In the genomic region with DNA sequence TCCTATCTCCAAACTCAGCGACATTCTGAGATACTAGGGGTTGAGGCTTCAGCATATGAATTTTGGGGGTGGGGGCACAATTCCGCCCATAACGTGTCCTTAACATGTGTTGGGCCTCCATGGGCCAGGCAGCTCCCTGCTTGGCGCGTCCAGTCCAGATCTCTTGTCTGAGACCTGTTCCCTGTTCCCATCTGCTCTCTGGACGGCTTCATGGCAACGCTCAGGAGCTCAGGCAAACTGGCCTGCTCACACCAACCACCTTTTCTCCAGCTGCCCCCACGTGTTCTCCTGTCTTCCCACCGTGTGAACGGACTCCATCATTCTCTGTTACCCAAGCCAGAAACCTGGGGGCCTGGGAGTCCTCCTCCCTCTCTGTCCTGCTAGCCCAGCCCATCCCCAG, we compare ENCODE assay signal across 17 cellular contexts. TPM values are rescaled to one million over a fixed set of nuclear protein-coding genes. Genes with fewer than 3 reads are reported as not detected.
DNase-seq lines count a peak whose midpoint lies in the region; ATAC-seq and TF ChIP-seq lines count a peak whose summit lies in the region.
"Had no signal": no experiment of that assay in that cellular context is flagged by ENCODE, and none has a peak within 500 bp of the region (broad histone marks: within the 10 kb centered on the region; RNA-seq: fewer than 3 reads in every experiment).

No MANE protein-coding gene starts in this region.

- H2BK120ac ChIP-seq in neuronal stem cell (ENCODE audit: low read depth, low read length) = no peak overlapping the region

- TF ChIP-seq POLR2A in spleen (IDR thresholded peaks at IDR 0.05) = no peak

- no peak for DNase-seq in immature natural killer cell
- no peak for DNase-seq in neuronal stem cell (ENCODE audit: low spot score)
- DNase-seq in spleen = peak; percentile 58
- DNase-seq in AG20443 (ENCODE audit: low spot score) = no peak
- DNase-seq in epidermal melanocyte (ENCODE audit: insufficient read length, low spot score) = no peak
- DNase-seq: Caco-2; CD4-positive, CD25-positive, alpha-beta regulatory T cell; CD8-positive, alpha-beta T cell; DMS153; DND-41; GM23248; H7; HCEC 1CT had no signal

- no peak overlapping the region for H3K14ac ChIP-seq in neuronal stem cell (ENCODE audit: low read length)

- no peak overlapping the region for H3K4me2 ChIP-seq in neuronal stem cell (ENCODE audit: insufficient read depth, low read length, poor library complexity, severe bottlenecking)
- H3K4me2 ChIP-seq: BLaER1 had no signal

- H2AFZ ChIP-seq in neuronal stem cell (ENCODE audit: low read length) = no peak overlapping the region
- H2AFZ ChIP-seq: GM23248 had no signal

- peak overlapping the region; percentile 40 for H3K18ac ChIP-seq in neuronal stem cell (ENCODE audit: low read length)

- peaks cover 16 to 38% (median 37%) of the 10 kb centered on the region in 3 donors for H3K27me3 Mint-ChIP-seq in immature natural killer cell (ENCODE audit: low read depth in 3 of 3)

- H3K9me3 ChIP-seq in neuronal stem cell (replicated peaks in 1 of 2; ENCODE audit: control insufficient read depth in 2 of 2, insufficient read depth in 1 of 2, low read depth in 1 of 2, low read length in 2 of 2) = peaks cover 0 to 19% of the 10 kb centered on the region in 2 donors
- H3K9me3 ChIP-seq in spleen = no peaks in the 10 kb centered on the region
- H3K9me3 ChIP-seq: BLaER1, Caco-2 had no signal

- no peak overlapping the region for H3K27ac ChIP-seq in neuronal stem cell (replicated peaks; ENCODE audit: low read length)
- H3K27ac ChIP-seq in spleen = no peak overlapping the region
- H3K27ac ChIP-seq: BLaER1, C4-2B, GM23248 had no signal

- H3K36me3 ChIP-seq in neuronal stem cell (replicated peaks in 1 of 2; ENCODE audit: control insufficient read depth in 2 of 2, insufficient read depth in 2 of 2, low read length in 2 of 2) (no peaks in the 10 kb centered on the region), spleen (no peaks in the 10 kb centered on the region)
- H3K36me3 ChIP-seq: BLaER1 had no signal

- H2AK5ac ChIP-seq in neuronal stem cell (ENCODE audit: low read depth, low read length) = no peak overlapping the region

- H3K27me3 ChIP-seq in neuronal stem cell (ENCODE audit: control insufficient read depth in 3 of 3, insufficient read depth in 3 of 3, low read depth in 1 of 3, low read length in 3 of 3) (no peaks in the 10 kb centered on the region), spleen (replicated peaks in 1 of 7) (peaks cover 0 to 37% (median 4%) of the 10 kb centered on the region in 7 donors)

- H3K4me3 ChIP-seq in neuronal stem cell (ENCODE audit: low read length in 2 of 2) = no peak overlapping the region
- no peak overlapping the region for H3K4me3 ChIP-seq in spleen
- H3K4me3 ChIP-seq: BLaER1, GM23248 had no signal

- H3K79me1 ChIP-seq in neuronal stem cell (ENCODE audit: low read depth, low read length) = no peaks in the 10 kb centered on the region

- H3K9me3 Mint-ChIP-seq in immature natural killer cell = no peaks in the 10 kb centered on the region
- H3K9me3 Mint-ChIP-seq: CD8-positive, alpha-beta T cell had no signal

- H3K4ac ChIP-seq in neuronal stem cell (ENCODE audit: low read length) = no peak overlapping the region

- peak overlapping the region; percentile 64 for H2BK12ac ChIP-seq in neuronal stem cell (ENCODE audit: low read length)

- H3K27ac Mint-ChIP-seq in immature natural killer cell = peak overlapping the region in 5 of 6 donors; percentile 2 to 89 (median 21)
- H3K27ac Mint-ChIP-seq: B cell; CD4-positive, CD25-positive, alpha-beta regulatory T cell; CD8-positive, alpha-beta T cell had no signal

- no peak overlapping the region for H3K23ac ChIP-seq in neuronal stem cell (ENCODE audit: low read depth, low read length, poor library complexity)

- intact Hi-C loops in spleen (cut with DNase I; ENCODE audit: low total_unique reads) = no loop called here

- H4K8ac ChIP-seq in neuronal stem cell (ENCODE audit: low read depth, low read length) = no peak overlapping the region

- H4K91ac ChIP-seq in neuronal stem cell (ENCODE audit: low read depth, low read length, poor library complexity) = no peak overlapping the region

- peaks cover 47 to 63% of the 10 kb centered on the region in 2 donors for H3K4me1 Mint-ChIP-seq in immature natural killer cell
- H3K4me1 Mint-ChIP-seq: CD4-positive, CD25-positive, alpha-beta regulatory T cell had no signal

- H2BK5ac ChIP-seq in neuronal stem cell (ENCODE audit: low read length) = no peak overlapping the region

- peaks cover 0 to 4% (median 0%) of the 10 kb centered on the region in 3 donors for H3K36me3 Mint-ChIP-seq in immature natural killer cell
- H3K36me3 Mint-ChIP-seq: CD4-positive, CD25-positive, alpha-beta regulatory T cell; CD8-positive, alpha-beta T cell had no signal

- peaks cover 10 to 15% of the 10 kb centered on the region in 2 donors for H3K4me1 ChIP-seq in neuronal stem cell (ENCODE audit: control insufficient read depth in 2 of 2, insufficient read depth in 1 of 2, low read depth in 1 of 2, low read length in 2 of 2)
- H3K4me1 ChIP-seq in spleen = peaks cover 0 to 6% (median 0%) of the 10 kb centered on the region in 6 donors

- H3K9ac ChIP-seq in neuronal stem cell (ENCODE audit: low read depth, low read length, poor library complexity) = no peak overlapping the region
- H3K9ac ChIP-seq: BLaER1, GM23248 had no signal

- TF ChIP-seq CTCF in spleen (IDR thresholded peaks at IDR 0.05 in 8 of 11, conservative IDR thresholded peaks at IDR 0.05 in 3 of 11) = no peak

- peak overlapping the region; percentile 66 for H2BK15ac ChIP-seq in neuronal stem cell (ENCODE audit: low read length)

- peak overlapping the region; percentile 1 to 91 (median 31) for H3K4me3 Mint-ChIP-seq in immature natural killer cell
- H3K4me3 Mint-ChIP-seq: B cell; CD4-positive, CD25-positive, alpha-beta regulatory T cell; CD8-positive, alpha-beta T cell had no signal

- ATAC-seq in HG03520 (IDR thresholded peaks at IDR 0.05; ENCODE audit: unreplicated experiment) = no peak
- ATAC-seq: CD8-positive, alpha-beta T cell had no signal

- no CpG with 5 or more reads among the region's 10 CpGs for WGBS in neuronal stem cell (ENCODE audit: extremely low coverage in 2 of 2, insufficient read length in 2 of 2, insufficient replicate concordance in 1 of 2), 2 donors
- WGBS in spleen, 5 donors = 86 to 96% (median 90%) methylated on average over 10 of the region's 10 CpGs

RNA-seq across cellular contexts. Expression of gene ACKR3, which starts 36.4 kb away (rescaled TPM):
- polyA plus RNA-seq in immature natural killer cell (1 to 10 TPM; 3.1 to 7.8 (median 5.9) TPM), spleen (10 to 100 TPM; 11.5 to 15.0 (median 12.8) TPM)
- polyA plus RNA-seq in neuronal stem cell (2013, experiment 1 of 2) = 4.4 TPM
- polyA plus RNA-seq in neuronal stem cell (2013, experiment 2 of 2) = 4.3 TPM
- total RNA-seq in spleen = 100 to 1,000 TPM in 2 of 7 donors, 10 to 100 TPM in 5; 46.9 to 164 (median 86.8) TPM
